In genomic region chr12:2641209-2641608, GRCh38 we compare ENCODE assay signal across 9 cellular contexts.
DNase-seq lines count a peak whose midpoint lies in the region; ATAC-seq and TF ChIP-seq lines count a peak whose summit lies in the region.
"Had no signal": no experiment of that assay in that cellular context is flagged by ENCODE, and none has a peak within 500 bp of the region (broad histone marks: within the 10 kb centered on the region; RNA-seq: fewer than 3 reads in every experiment).

No MANE protein-coding gene starts in this region.

- H3K4me1 ChIP-seq in ascending aorta, result peaks cover 12 to 22% of the 10 kb centered on the region in 2 donors
- H3K4me1 ChIP-seq in foreskin keratinocyte, result no peaks in the 10 kb centered on the region
- no peaks in the 10 kb centered on the region for H3K4me1 ChIP-seq in gastrocnemius medialis

- H3K9me3 ChIP-seq in ascending aorta (no peaks in the 10 kb centered on the region), gastrocnemius medialis (no peaks in the 10 kb centered on the region)

- DNase-seq in AG04449 (ENCODE audit: low read depth, low spot score) (no peak), HS-27A (ENCODE audit: low read depth) (peak; percentile 14), ascending aorta (ENCODE audit: low spot score in 2 of 2) (peak in 1 of 2 donors; percentile 65), kidney tubule cell (ENCODE audit: low spot score) (peak; percentile 49), foreskin keratinocyte (no peak), gastrocnemius medialis (no peak), NCI-H1092 (lab: John Stamatoyannopoulos, UW) (no peak)

- TF ChIP-seq POLR2A in gastrocnemius medialis (IDR thresholded peaks at IDR 0.05), result no peak

- H3K27me3 ChIP-seq in ascending aorta (no peaks in the 10 kb centered on the region), foreskin keratinocyte (no peaks in the 10 kb centered on the region), gastrocnemius medialis (peaks cover 0 to 12% (median 2%) of the 10 kb centered on the region in 3 donors)

- H3K4me3 ChIP-seq in AG04449 (ENCODE audit: low read depth, low read length) (no peak overlapping the region), ascending aorta (no peak overlapping the region), gastrocnemius medialis (no peak overlapping the region)

- H3K27ac ChIP-seq in ascending aorta (peak overlapping the region; percentile 75 to 85), foreskin keratinocyte (no peak overlapping the region), gastrocnemius medialis (peak overlapping the region in 1 of 4 donors; percentile 48)
- H3K27ac ChIP-seq: KMS-11 had no signal

- in situ Hi-C loops in gastrocnemius medialis (cut with MboI; ENCODE audit: low sequenced_read_pairs in 4 of 4), result no loop called here

- TF ChIP-seq CTCF in AG04449 (IDR thresholded peaks at IDR 0.05; ENCODE audit: insufficient read depth, low read length, missing control alignments) (peak; percentile 17), ascending aorta (IDR thresholded peaks at IDR 0.05) (peak in 1 of 3 experiments; percentile 5), foreskin keratinocyte (conservative IDR thresholded peaks at IDR 0.05) (no peak), gastrocnemius medialis (IDR thresholded peaks at IDR 0.05 in 4 of 5, conservative IDR thresholded peaks at IDR 0.05 in 1 of 5) (no peak)

- intact Hi-C loops in ascending aorta (cut with DNase I), result no loop called here
- intact Hi-C loops in gastrocnemius medialis (cut with DNase I; ENCODE audit: low total_unique reads), result no loop called here

- POLR2A ChIA-PET in AG04449 (lab: Yijun Ruan, JAX), result interaction anchor here (1.0 to 1.2 kb wide), 2 partner anchors 11 to 14 kb away, joined by 3 to 4 read pairs; no protein-coding TSS in a partner anchor

- CTCF ChIA-PET in AG04449 (lab: Yijun Ruan, JAX), result interaction anchor here (0.6 to 1.9 kb wide), 6 partner anchors 8 to 557 kb away, joined by 3 to 10 read pairs (median 4); no protein-coding TSS in a partner anchor

- H3K36me3 ChIP-seq in ascending aorta, result peaks cover 0 to 23% of the 10 kb centered on the region in 2 donors
- no peaks in the 10 kb centered on the region for H3K36me3 ChIP-seq in gastrocnemius medialis

- ATAC-seq in foreskin keratinocyte (no peak), gastrocnemius medialis (no peak), GM19455 (IDR thresholded peaks at IDR 0.05; ENCODE audit: unreplicated experiment) (no peak)

Comparison
In these comparisons a context has a peak if more than half of its experiments do, and no peak if none do; other contexts are left out.
1. DNase-seq: peak in HS-27A (single experiment) and kidney tubule cell (single experiment); none in AG04449 (single experiment), foreskin keratinocyte (0 of 2), gastrocnemius medialis (0 of 2) and NCI-H1092 (single experiment).